In genomic region chr14:94080606-94081385, GRCh38 we compare ENCODE assay signal across 7 cellular contexts.
DNase-seq lines count a peak whose midpoint lies in the region; ATAC-seq and TF ChIP-seq lines count a peak whose summit lies in the region.

DDX24 (minus strand) TSS chr14:94081202; CDS start chr14:94079742, 1,460 bp downstream.
IFI27L1 (plus strand) TSS chr14:94081310; CDS start chr14:94096938, 15,628 bp downstream.

- in situ Hi-C loops in astrocyte of the spinal cord (cut with HindIII; ENCODE audit: low sequenced_read_pairs), result no loop called here

- peak; percentile 79 for ATAC-seq in GM18508 (IDR thresholded peaks at IDR 0.05; ENCODE audit: insufficient read depth, unreplicated experiment)
- ATAC-seq in HG03025 (IDR thresholded peaks at IDR 0.05; ENCODE audit: low FRiP score, unreplicated experiment), result peak; percentile 93

- peak within 1 kb of the TSS; percentile 92 for H3K4me3 ChIP-seq in astrocyte of the spinal cord (ENCODE audit: low read depth, low read length)
- H3K4me3 ChIP-seq in retinal pigment epithelial cell (ENCODE audit: low read length), result peak within 1 kb of the TSS; percentile 97

- no peak for TF ChIP-seq CTCF in astrocyte of the spinal cord (IDR thresholded peaks at IDR 0.05; ENCODE audit: low read depth, low read length)
- TF ChIP-seq CTCF in retinal pigment epithelial cell (conservative IDR thresholded peaks at IDR 0.05; ENCODE audit: low read depth, low read length), result no peak

- peak; percentile 94 to 96 for DNase-seq in NCI-H2081 (lab: John Stamatoyannopoulos, UW)
- DNase-seq in T1000 (lab: John Stamatoyannopoulos, UW), result peak; percentile 91
- DNase-seq in astrocyte of the spinal cord (ENCODE audit: low read depth, low spot score), result peak; percentile 95
- peak; percentile 88 to 89 for DNase-seq in hippocampal formation (lab: John Stamatoyannopoulos, UW)
- peak; percentile 74 for DNase-seq in retinal pigment epithelial cell (ENCODE audit: low read depth)

Comparison
In these comparisons a context has a peak if more than half of its experiments do, and no peak if none do; other contexts are left out.
1. Peak in every context shown above with its lines: DNase-seq, ATAC-seq and H3K4me3 ChIP-seq.